ENCODE assay signal across 1 cellular context in the genomic region with DNA sequence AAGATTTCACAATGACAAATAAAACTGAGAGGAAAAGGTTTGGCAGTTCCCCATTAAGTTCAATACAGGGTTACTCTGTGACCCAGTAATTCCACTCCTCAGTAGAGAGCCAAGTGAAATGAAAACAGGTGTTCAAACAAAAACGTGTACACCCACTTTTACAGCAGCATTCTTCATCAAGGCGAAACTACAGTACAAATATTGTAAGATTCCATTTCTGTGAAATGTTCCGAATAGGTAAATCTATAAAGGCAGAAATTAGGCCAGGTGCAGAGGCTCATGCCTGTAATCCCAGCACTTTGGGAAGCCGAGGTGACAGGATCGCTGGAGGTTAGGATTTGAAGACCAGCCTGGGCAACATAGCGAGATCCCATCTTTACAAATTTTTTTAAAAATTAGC.
TF ChIP-seq lines count a peak whose summit lies in the region.

No MANE protein-coding gene starts in this region.

TF ChIP-seq in K562, 482 proteins besides CTCF, POLR2A, EP300 and RAD21:
- TF ChIP-seq ZNF79 (CRISPR knock-in tag; IDR thresholded peaks at IDR 0.05; ENCODE audit: low read depth) (0 out of 2 replicates have a peak, but pooled peaks have one; percentile 38), BDP1 (IDR thresholded peaks at IDR 0.05; ENCODE audit: insufficient read depth, insufficient read length) (no peak), POLR3G (IDR thresholded peaks at IDR 0.05; ENCODE audit: extremely low read depth, insufficient read length, insufficient replicate concordance) (no peak), SMAD2 (IDR thresholded peaks at IDR 0.05; ENCODE audit: low read depth, low read length) (no peak), ZNF121 (CRISPR knock-in tag; conservative IDR thresholded peaks at IDR 0.05) (peak; percentile 44)
- TF ChIP-seq, protein P1, sequence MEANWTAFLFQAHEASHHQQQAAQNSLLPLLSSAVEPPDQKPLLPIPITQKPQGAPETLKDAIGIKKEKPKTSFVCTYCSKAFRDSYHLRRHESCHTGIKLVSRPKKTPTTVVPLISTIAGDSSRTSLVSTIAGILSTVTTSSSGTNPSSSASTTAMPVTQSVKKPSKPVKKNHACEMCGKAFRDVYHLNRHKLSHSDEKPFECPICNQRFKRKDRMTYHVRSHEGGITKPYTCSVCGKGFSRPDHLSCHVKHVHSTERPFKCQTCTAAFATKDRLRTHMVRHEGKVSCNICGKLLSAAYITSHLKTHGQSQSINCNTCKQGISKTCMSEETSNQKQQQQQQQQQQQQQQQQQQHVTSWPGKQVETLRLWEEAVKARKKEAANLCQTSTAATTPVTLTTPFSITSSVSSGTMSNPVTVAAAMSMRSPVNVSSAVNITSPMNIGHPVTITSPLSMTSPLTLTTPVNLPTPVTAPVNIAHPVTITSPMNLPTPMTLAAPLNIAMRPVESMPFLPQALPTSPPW (CRISPR knock-in tag; IDR thresholded peaks at IDR 0.05): no peak
- TF ChIP-seq, protein P2, sequence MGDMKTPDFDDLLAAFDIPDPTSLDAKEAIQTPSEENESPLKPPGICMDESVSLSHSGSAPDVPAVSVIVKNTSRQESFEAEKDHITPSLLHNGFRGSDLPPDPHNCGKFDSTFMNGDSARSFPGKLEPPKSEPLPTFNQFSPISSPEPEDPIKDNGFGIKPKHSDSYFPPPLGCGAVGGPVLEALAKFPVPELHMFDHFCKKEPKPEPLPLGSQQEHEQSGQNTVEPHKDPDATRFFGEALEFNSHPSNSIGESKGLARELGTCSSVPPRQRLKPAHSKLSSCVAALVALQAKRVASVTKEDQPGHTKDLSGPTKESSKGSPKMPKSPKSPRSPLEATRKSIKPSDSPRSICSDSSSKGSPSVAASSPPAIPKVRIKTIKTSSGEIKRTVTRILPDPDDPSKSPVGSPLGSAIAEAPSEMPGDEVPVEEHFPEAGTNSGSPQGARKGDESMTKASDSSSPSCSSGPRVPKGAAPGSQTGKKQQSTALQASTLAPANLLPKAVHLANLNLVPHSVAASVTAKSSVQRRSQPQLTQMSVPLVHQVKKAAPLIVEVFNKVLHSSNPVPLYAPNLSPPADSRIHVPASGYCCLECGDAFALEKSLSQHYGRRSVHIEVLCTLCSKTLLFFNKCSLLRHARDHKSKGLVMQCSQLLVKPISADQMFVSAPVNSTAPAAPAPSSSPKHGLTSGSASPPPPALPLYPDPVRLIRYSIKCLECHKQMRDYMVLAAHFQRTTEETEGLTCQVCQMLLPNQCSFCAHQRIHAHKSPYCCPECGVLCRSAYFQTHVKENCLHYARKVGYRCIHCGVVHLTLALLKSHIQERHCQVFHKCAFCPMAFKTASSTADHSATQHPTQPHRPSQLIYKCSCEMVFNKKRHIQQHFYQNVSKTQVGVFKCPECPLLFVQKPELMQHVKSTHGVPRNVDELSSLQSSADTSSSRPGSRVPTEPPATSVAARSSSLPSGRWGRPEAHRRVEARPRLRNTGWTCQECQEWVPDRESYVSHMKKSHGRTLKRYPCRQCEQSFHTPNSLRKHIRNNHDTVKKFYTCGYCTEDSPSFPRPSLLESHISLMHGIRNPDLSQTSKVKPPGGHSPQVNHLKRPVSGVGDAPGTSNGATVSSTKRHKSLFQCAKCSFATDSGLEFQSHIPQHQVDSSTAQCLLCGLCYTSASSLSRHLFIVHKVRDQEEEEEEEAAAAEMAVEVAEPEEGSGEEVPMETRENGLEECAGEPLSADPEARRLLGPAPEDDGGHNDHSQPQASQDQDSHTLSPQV (IDR thresholded peaks at IDR 0.05): 0 out of 2 replicates have a peak, but pooled peaks have one; percentile 9
